ENCODE assay signal across 7 cellular contexts in genomic region chr21:36747815-36748381, GRCh38. TPM values are rescaled to one million over a fixed set of nuclear protein-coding genes. Genes with fewer than 3 reads are reported as not detected.
DNase-seq lines count a peak whose midpoint lies in the region; TF ChIP-seq lines count a peak whose summit lies in the region.

No MANE protein-coding gene starts in this region.

- no peaks in the 10 kb centered on the region for H3K79me2 ChIP-seq in smooth muscle cell (ENCODE audit: low read depth)

- no peaks in the 10 kb centered on the region for H4K20me1 ChIP-seq in smooth muscle cell (ENCODE audit: low read depth)

- WGBS in smooth muscle cell (ENCODE audit: low lambda C conversion rate): 2% methylated on average over 41 of the region's 80 CpGs

- H3K4me2 ChIP-seq in smooth muscle cell: peak overlapping the region; percentile 92

- peak overlapping the region; percentile 53 for H2AFZ ChIP-seq in smooth muscle cell (ENCODE audit: low read depth)

- no peak overlapping the region for H3K27ac ChIP-seq in ascending aorta
- no peak overlapping the region for H3K27ac ChIP-seq in iPS-18a (ENCODE audit: low read length)
- H3K27ac ChIP-seq in smooth muscle cell (ENCODE audit: low read depth): no peak overlapping the region

- peak overlapping the region; percentile 7 to 61 for H3K4me3 ChIP-seq in ascending aorta
- H3K4me3 ChIP-seq in iPS-18a (ENCODE audit: low read length): peak overlapping the region; percentile 55
- H3K4me3 ChIP-seq in smooth muscle cell: peak overlapping the region; percentile 62

- CTCF ChIA-PET in HEK293T (lab: Yijun Ruan, JAX): no interaction called here

- H3K4me1 ChIP-seq in ascending aorta: peaks cover 0 to 6% of the 10 kb centered on the region in 2 donors
- H3K4me1 ChIP-seq in iPS-18a (ENCODE audit: control insufficient read depth, low read depth, low read length): peaks cover 41% of the 10 kb centered on the region
- H3K4me1 ChIP-seq in smooth muscle cell (ENCODE audit: low read depth): peaks cover 45% of the 10 kb centered on the region

- TF ChIP-seq CTCF in GM12874 (IDR thresholded peaks at IDR 0.05; ENCODE audit: insufficient read depth, low read depth, low read length) (peak; percentile 44), ascending aorta (IDR thresholded peaks at IDR 0.05) (no peak), smooth muscle cell (IDR thresholded peaks at IDR 0.05; ENCODE audit: borderline replicate concordance, insufficient read depth, poor library complexity, severe bottlenecking) (no peak)

- POLR2A ChIA-PET in HEK293T (lab: Yijun Ruan, JAX): no interaction called here

- peaks cover 0 to 15% of the 10 kb centered on the region in 2 donors for H3K36me3 ChIP-seq in ascending aorta
- no peaks in the 10 kb centered on the region for H3K36me3 ChIP-seq in iPS-18a (ENCODE audit: control insufficient read depth, low read depth, low read length)
- no peaks in the 10 kb centered on the region for H3K36me3 ChIP-seq in smooth muscle cell (ENCODE audit: low read depth)

- H3F3A ChIP-seq in smooth muscle cell (ENCODE audit: low read depth): no peaks in the 10 kb centered on the region

- H3K9ac ChIP-seq in iPS-18a (ENCODE audit: low read length) (peak overlapping the region; percentile 49), smooth muscle cell (ENCODE audit: low read depth) (peak overlapping the region; percentile 79)

- intact Hi-C loops in ascending aorta (cut with DNase I): no loop called here

- H3K27me3 ChIP-seq in ascending aorta (no peaks in the 10 kb centered on the region), iPS-18a (ENCODE audit: control insufficient read depth, insufficient read depth, low read length) (peaks cover 37% of the 10 kb centered on the region), smooth muscle cell (ENCODE audit: low read depth) (peaks cover 30% of the 10 kb centered on the region)

- H3K9me3 ChIP-seq in ascending aorta: no peaks in the 10 kb centered on the region
- no peaks in the 10 kb centered on the region for H3K9me3 ChIP-seq in iPS-18a (ENCODE audit: control insufficient read depth, low read depth, low read length)
- H3K9me3 ChIP-seq in smooth muscle cell (replicated peaks; ENCODE audit: low read depth): no peaks in the 10 kb centered on the region

- DNase-seq in NCI-H2227 treated with DMSO at 0.1 percent for 48 hours (lab: John Stamatoyannopoulos, UW): peak; percentile 60
- DNase-seq in ascending aorta (ENCODE audit: low spot score in 2 of 2): no peak
- DNase-seq in smooth muscle cell (lab: John Stamatoyannopoulos, UW; ENCODE audit: unreplicated experiment): peak; percentile 23
- DNase-seq in HEK293T (ENCODE audit: extremely low spot score): no peak
- no peak for DNase-seq in SHP77 treated with DMSO at 0.1 percent for 48 hours (lab: John Stamatoyannopoulos, UW)

TF ChIP-seq in HEK293T, 16 proteins besides CTCF, POLR2A, EP300 and RAD21:
- no peak for TF ChIP-seq NFRKB (IDR thresholded peaks at IDR 0.05)
- TF ChIP-seq LEF1 (IDR thresholded peaks at IDR 0.05; ENCODE audit: borderline replicate concordance): no peak
- TF ChIP-seq CTBP1 (IDR thresholded peaks at IDR 0.05; ENCODE audit: borderline replicate concordance): no peak
- no peak for TF ChIP-seq FOXA1 (IDR thresholded peaks at IDR 0.05)
- no peak for TF ChIP-seq HDGF (IDR thresholded peaks at IDR 0.05; ENCODE audit: borderline replicate concordance)
- TF ChIP-seq SP1 (IDR thresholded peaks at IDR 0.05): no peak
- no peak for TF ChIP-seq TARDBP (IDR thresholded peaks at IDR 0.05)
- TF ChIP-seq ZNF384 (IDR thresholded peaks at IDR 0.05): no peak
- no peak for TF ChIP-seq L3MBTL2 (conservative IDR thresholded peaks at IDR 0.05)
- no peak for TF ChIP-seq FOXM1 (IDR thresholded peaks at IDR 0.05; ENCODE audit: borderline replicate concordance)
- no peak for TF ChIP-seq SUZ12 (IDR thresholded peaks at IDR 0.05)
- TF ChIP-seq ELF4 (IDR thresholded peaks at IDR 0.05): no peak
- no peak for TF ChIP-seq FOXK2 (IDR thresholded peaks at IDR 0.05)
- no peak for TF ChIP-seq ARNT (IDR thresholded peaks at IDR 0.05)
- TF ChIP-seq BHLHE40 (IDR thresholded peaks at IDR 0.05; ENCODE audit: borderline replicate concordance): no peak
- TF ChIP-seq PKNOX1 (IDR thresholded peaks at IDR 0.05): no peak

RNA-seq across cellular contexts. Expression of gene SIM2, which starts 49.0 kb away (rescaled TPM):
- total RNA-seq in ascending aorta (not detected), smooth muscle cell (not detected in 2 replicates)
- 0.25 and 0.43 TPM in 2 replicates for polyA plus RNA-seq in smooth muscle cell

Comparison
In these comparisons a context has a peak if more than half of its experiments do, and no peak if none do; other contexts are left out.
1. DNase-seq: peak in NCI-H2227 treated with DMSO at 0.1 percent for 48 hours (single experiment) and smooth muscle cell (single experiment); none in ascending aorta (0 of 2), HEK293T (single experiment) and SHP77 treated with DMSO at 0.1 percent for 48 hours (single experiment).
2. Peak in every context shown above with its lines, with median percentiles within 50 percentile points of each other: H3K4me3 ChIP-seq.